23 cellular contexts compared by ENCODE assay signal in genomic region chr1:71859806-71860205, GRCh38.
"Had no signal": no experiment of that assay in that cellular context is flagged by ENCODE, and none has a peak within 500 bp of the region (broad histone marks: within the 10 kb centered on the region; RNA-seq: fewer than 3 reads in every experiment).

No MANE protein-coding gene starts in this region.

- H3K27ac ChIP-seq: coronary artery, epithelial cell of prostate, esophagus squamous epithelium, gastrocnemius medialis, heart right ventricle, left lung, lower lobe of right lung had no signal

- H3K4me3 ChIP-seq: coronary artery, esophagus squamous epithelium, gastrocnemius medialis, heart right ventricle, left lung, lower lobe of right lung, mucosa of descending colon had no signal

- DNase-seq: effector CD8-positive, alpha-beta T cell; effector memory CD8-positive, alpha-beta T cell; endodermal cell; erythroblast; esophagus squamous epithelium; foreskin fibroblast; foreskin melanocyte; gastrocnemius medialis; glutamatergic neuron; head of caudate nucleus; heart right ventricle; hippocampal formation; left cardiac atrium; left lung; left ventricle myocardium superior; lower lobe of right lung; mesenchymal stem cell; mucosa of descending colon; naive B cell; naive thymus-derived CD8-positive, alpha-beta T cell had no signal

- H3K4me1 ChIP-seq: esophagus squamous epithelium, gastrocnemius medialis, heart right ventricle, lower lobe of right lung had no signal

- H3K36me3 ChIP-seq: esophagus squamous epithelium, gastrocnemius medialis, heart right ventricle, left lung, lower lobe of right lung had no signal

- ATAC-seq: effector memory CD8-positive, alpha-beta T cell; esophagus mucosa; gastrocnemius medialis; heart right ventricle; left cardiac atrium; left lung; left ventricle myocardium superior; lower lobe of right lung; mucosa of descending colon; naive thymus-derived CD8-positive, alpha-beta T cell had no signal

- H3K27me3 ChIP-seq: esophagus squamous epithelium, gastrocnemius medialis, heart right ventricle, left lung had no signal

- H3K9me3 ChIP-seq: esophagus squamous epithelium, gastrocnemius medialis, left lung, lower lobe of right lung, mucosa of descending colon had no signal
